In genomic region chr3:148435534-148435933, GRCh38 we compare ENCODE assay signal across 33 cellular contexts.
"Had no signal": no experiment of that assay in that cellular context is flagged by ENCODE, and none has a peak within 500 bp of the region (broad histone marks: within the 10 kb centered on the region; RNA-seq: fewer than 3 reads in every experiment).

No MANE protein-coding gene starts in this region.

- H3K36me3 ChIP-seq: adrenal gland, ascending aorta, brain microvascular endothelial cell, breast epithelium, cardiac muscle cell had no signal

- FAIRE-seq: astrocyte, bronchial epithelial cell had no signal

- ATAC-seq: activated naive CD4-positive, alpha-beta T cell treated with anti-CD3 and anti-CD28 coated beads, Interleukin-2, amount 50 U/mL, for 72 hours; activated naive CD8-positive, alpha-beta T cell treated with anti-CD3 and anti-CD28 coated beads, Interleukin-2, amount 50 U/mL, for 24 hours; activated T-cell treated with anti-CD3 and anti-CD28 coated beads, Interleukin-2, amount 50 U/mL, for 4 hours; activated T-cell treated with anti-CD3 and anti-CD28 coated beads, Interleukin-2, amount 50 U/mL, for 72 hours; activated T-helper 17 cell treated with anti-CD3 and anti-CD28 coated beads, Interleukin-2, amount 50 U/mL, for 72 hours; body of pancreas had no signal

- DNase-seq: activated effector memory CD4-positive, alpha-beta T cell treated with anti-CD3 and anti-CD28 coated beads, Interleukin-2, amount 50 U/mL, for 16 hours; activated effector memory CD4-positive, alpha-beta T cell treated with Interleukin-2 at 50 U/mL for 16 hours; activated gamma-delta T cell; activated gamma-delta T cell treated with Interleukin-2 at 50 U/mL for 16 hours; activated naive CD4-positive, alpha-beta T cell; activated naive CD4-positive, alpha-beta T cell treated with anti-CD3 and anti-CD28 coated beads for 36 hours; activated naive CD4-positive, alpha-beta T cell treated with anti-CD3 and anti-CD28 coated beads, Interleukin-2, amount 10 ng/mL, durations not matched to agents 7 days and 5 days; activated naive CD4-positive, alpha-beta T cell treated with anti-CD3 and anti-CD28 coated beads, Interleukin-2, amount 50 U/mL, for 16 hours; activated naive CD4-positive, alpha-beta T cell treated with Interleukin-2 at 50 U/mL for 16 hours; activated naive CD8-positive, alpha-beta T cell treated with anti-CD3 and anti-CD28 coated beads for 36 hours; activated naive CD8-positive, alpha-beta T cell treated with anti-CD3 and anti-CD28 coated beads, Interleukin-2, amount 10 ng/mL, durations not matched to agents 7 days and 5 days; activated naive CD8-positive, alpha-beta T cell treated with anti-CD3 and anti-CD28 coated beads, Interleukin-2, amount 50 U/mL, for 24 hours; activated T-cell treated with anti-CD3 and anti-CD28 coated beads, Interleukin-2, amount 50 U/mL, for 24 hours; activated T-cell treated with anti-CD3 and anti-CD28 coated beads, Interleukin-2, amount 50 U/mL, for 4 hours; activated T-cell treated with anti-CD3 and anti-CD28 coated beads, Interleukin-2, amount 50 U/mL, for 48 hours; activated T-cell treated with anti-CD3 and anti-CD28 coated beads, Interleukin-2, amount 50 U/mL, for 72 hours; adrenal gland; amniotic stem cell; amygdala; anterior cingulate cortex; aorta; body of pancreas; brain microvascular endothelial cell; caudate nucleus; central memory CD4-positive, alpha-beta T cell; cerebellar nuclear complex had no signal

- H3K4me3 ChIP-seq: adrenal gland, ascending aorta, body of pancreas, breast epithelium, cardiac muscle cell had no signal

- H3K27ac ChIP-seq: adrenal gland, ascending aorta, body of pancreas, brain microvascular endothelial cell, breast epithelium, cardiac muscle cell had no signal

- H3K4me1 ChIP-seq: adrenal gland, ascending aorta, body of pancreas, breast epithelium had no signal

- H3K9me3 ChIP-seq: adrenal gland, ascending aorta, body of pancreas, breast epithelium had no signal

- H3K27me3 ChIP-seq: adrenal gland, ascending aorta, body of pancreas, brain microvascular endothelial cell, breast epithelium, cardiac muscle cell had no signal
